In genomic region chr3:16311960-16312451, GRCh38 we compare ENCODE assay signal across 9 cellular contexts. TPM values are rescaled to one million over a fixed set of nuclear protein-coding genes. Genes with fewer than 3 reads are reported as not detected.
DNase-seq lines count a peak whose midpoint lies in the region; ATAC-seq and TF ChIP-seq lines count a peak whose summit lies in the region.
"Had no signal": no experiment of that assay in that cellular context is flagged by ENCODE, and none has a peak within 500 bp of the region (broad histone marks: within the 10 kb centered on the region; RNA-seq: fewer than 3 reads in every experiment).

No MANE protein-coding gene starts in this region.

- H3K9me3 Mint-ChIP-seq in stimulated activated naive CD8-positive, alpha-beta T cell treated with anti-CD3 and anti-CD28 coated beads, Interleukin-15, amount 100 ng/mL, for 72 hours = peaks cover 0 to 5% of the 10 kb centered on the region in 2 donors

- no peak for TF ChIP-seq CTCF in epithelial cell of esophagus (IDR thresholded peaks at IDR 0.05; ENCODE audit: insufficient read depth, low read depth, low read length, missing control alignments)

- DNase-seq in T-helper 17 cell (peak; percentile 24 to 52 (median 30)), epithelial cell of esophagus (ENCODE audit: low read depth) (peak; percentile 80), NCI-H1417 treated with DMSO at 0.1 percent for 48 hours (lab: John Stamatoyannopoulos, UW) (no peak), hippocampal formation (lab: John Stamatoyannopoulos, UW) (no peak), NCI-H187 (lab: John Stamatoyannopoulos, UW) (no peak)
- peak; percentile 55 to 57 for DNase-seq in stimulated activated naive CD8-positive, alpha-beta T cell treated with anti-CD3 and anti-CD28 coated beads, Interleukin-15, amount 100 ng/mL, for 72 hours
- DNase-seq: pancreas had no signal

- ATAC-seq in GM19023 (IDR thresholded peaks at IDR 0.05; ENCODE audit: unreplicated experiment) (peak; percentile 59), HG02973 (IDR thresholded peaks at IDR 0.05; ENCODE audit: unreplicated experiment) (peak; percentile 46), T-helper 17 cell (peak; percentile 82)
- ATAC-seq in stimulated activated naive CD8-positive, alpha-beta T cell treated with anti-CD3 and anti-CD28 coated beads, Interleukin-15, amount 100 ng/mL, for 72 hours = peak; percentile 64

- H3K4me3 Mint-ChIP-seq in T-helper 17 cell = peak overlapping the region; percentile 88
- peak overlapping the region; percentile 60 to 73 for H3K4me3 Mint-ChIP-seq in stimulated activated naive CD8-positive, alpha-beta T cell treated with anti-CD3 and anti-CD28 coated beads, Interleukin-15, amount 100 ng/mL, for 72 hours

- H3K27ac Mint-ChIP-seq in T-helper 17 cell = peak overlapping the region; percentile 96
- peak overlapping the region; percentile 17 to 89 for H3K27ac Mint-ChIP-seq in stimulated activated naive CD8-positive, alpha-beta T cell treated with anti-CD3 and anti-CD28 coated beads, Interleukin-15, amount 100 ng/mL, for 72 hours

- peaks cover 51% of the 10 kb centered on the region for H3K4me1 Mint-ChIP-seq in T-helper 17 cell
- peaks cover 95% of the 10 kb centered on the region for H3K4me1 Mint-ChIP-seq in stimulated activated naive CD8-positive, alpha-beta T cell treated with anti-CD3 and anti-CD28 coated beads, Interleukin-15, amount 100 ng/mL, for 72 hours

- H3K4me3 ChIP-seq in epithelial cell of esophagus (ENCODE audit: low read length) = no peak overlapping the region
- H3K4me3 ChIP-seq: pancreas had no signal

- H3K9me3 ChIP-seq in T-helper 17 cell (ENCODE audit: control insufficient read depth, low read length, poor library complexity, severe bottlenecking) = no peaks in the 10 kb centered on the region
- H3K9me3 ChIP-seq: pancreas had no signal

- H3K36me3 Mint-ChIP-seq in T-helper 17 cell (ENCODE audit: low read depth) = peaks cover 10% of the 10 kb centered on the region

- H3K27me3 Mint-ChIP-seq in T-helper 17 cell = no peaks in the 10 kb centered on the region
- H3K27me3 Mint-ChIP-seq in stimulated activated naive CD8-positive, alpha-beta T cell treated with anti-CD3 and anti-CD28 coated beads, Interleukin-15, amount 100 ng/mL, for 72 hours = no peaks in the 10 kb centered on the region

RNA-seq across cellular contexts. Expression of gene OXNAD1, which starts 47.0 kb away (rescaled TPM):
- 10 to 100 TPM; 73.1 to 89.3 TPM for total RNA-seq in T-helper 17 cell

RNA-seq across cellular contexts. Expression of gene DPH3, which starts 47.3 kb away (rescaled TPM):
- total RNA-seq in T-helper 17 cell = 10 to 100 TPM; 16.1 to 22.8 TPM

Comparison
In these comparisons a context has a peak if more than half of its experiments do, and no peak if none do; other contexts are left out.
1. DNase-seq: peak in T-helper 17 cell (3 of 3), epithelial cell of esophagus (single experiment) and stimulated activated naive CD8-positive, alpha-beta T cell treated with anti-CD3 and anti-CD28 coated beads, Interleukin-15, amount 100 ng/mL, for 72 hours (2 of 2); none in NCI-H1417 treated with DMSO at 0.1 percent for 48 hours (single experiment), hippocampal formation (0 of 2) and NCI-H187 (0 of 2).
2. Peak in every context shown above with its lines, with median percentiles within 50 percentile points of each other: ATAC-seq.